ENCODE assay signal across 8 cellular contexts in the genomic region with DNA sequence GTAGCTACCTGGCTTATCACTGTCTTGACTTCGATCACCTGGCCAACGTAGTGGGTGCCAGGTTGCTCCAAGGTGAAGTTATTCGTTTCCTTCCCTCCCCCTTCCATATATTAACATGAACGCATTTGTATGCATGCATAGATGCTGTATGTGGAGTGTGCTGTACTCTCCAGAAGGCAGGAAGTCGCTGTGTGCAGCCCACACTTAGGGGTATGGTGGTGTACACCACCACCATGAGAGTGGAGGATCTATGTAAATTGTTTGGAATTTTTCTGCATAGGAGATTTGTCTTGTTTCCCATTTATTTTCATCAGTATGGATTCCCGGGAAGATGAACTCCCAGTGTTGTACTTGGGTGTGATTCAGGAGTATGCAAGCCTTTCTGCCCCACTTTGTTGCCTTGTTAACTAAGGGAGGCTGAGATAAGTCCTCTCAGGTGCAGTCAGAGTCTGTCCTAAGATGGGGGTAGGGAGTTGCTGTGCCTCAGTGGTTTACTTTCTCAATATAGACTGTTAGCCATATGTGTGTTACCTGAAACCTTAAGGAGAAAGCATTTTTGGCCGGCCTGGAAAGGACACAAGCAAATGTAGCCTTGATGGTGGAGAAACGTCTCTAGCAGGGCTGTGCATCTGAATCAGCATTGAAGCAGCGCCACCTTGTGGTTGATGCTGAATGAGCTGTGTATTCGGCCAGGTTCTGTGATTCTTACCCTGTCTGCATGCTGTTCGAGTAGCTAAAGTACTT.
DNase-seq lines count a peak whose midpoint lies in the region; ATAC-seq, FAIRE-seq and TF ChIP-seq lines count a peak whose summit lies in the region.

No MANE protein-coding gene starts in this region.

- DNase-seq in D721Med (ENCODE audit: insufficient read length, low spot score) (no peak), GM20000 (ENCODE audit: low spot score) (peak; percentile 70), HS-27A (ENCODE audit: low read depth) (peak; percentile 47), esophagus muscularis mucosa (ENCODE audit: extremely low spot score) (peak; percentile 96), natural killer cell (peak; percentile 77)
- peak; percentile 80 for DNase-seq in activated CD8-positive, alpha-beta memory T cell treated with anti-CD3 and anti-CD28 coated beads, Interleukin-2, amount 50 U/mL, for 4 hours
- DNase-seq in stimulated activated naive CD4-positive, alpha-beta T cell (lab: John Stamatoyannopoulos, UW) = peak; percentile 49 to 87 (median 72)

- TF ChIP-seq CTCF in D721Med (IDR thresholded peaks at IDR 0.05; ENCODE audit: insufficient read depth, missing control alignments) = peak; percentile 95
- peak; percentile 85 for TF ChIP-seq CTCF in GM20000 (IDR thresholded peaks at IDR 0.05; ENCODE audit: extremely low read depth, missing control alignments)
- TF ChIP-seq CTCF in OCI-LY3 (IDR thresholded peaks at IDR 0.05; ENCODE audit: low read depth, low read length) = peak; percentile 95
- peak; percentile 88 to 95 (median 91) for TF ChIP-seq CTCF in esophagus muscularis mucosa (IDR thresholded peaks at IDR 0.05)
- peak; percentile 94 for TF ChIP-seq CTCF in natural killer cell (IDR thresholded peaks at IDR 0.05)

- TF ChIP-seq EP300 in esophagus muscularis mucosa (IDR thresholded peaks at IDR 0.05) = no peak

- H3K4me1 Mint-ChIP-seq in natural killer cell = peaks cover 12 to 19% of the 10 kb centered on the region in 2 donors

- no peak overlapping the region for H3K27ac Mint-ChIP-seq in natural killer cell

- H3K79me2 ChIP-seq in OCI-LY3 (ENCODE audit: low read length) = no peaks in the 10 kb centered on the region

- peaks cover 3 to 5% of the 10 kb centered on the region in 2 donors for H3K27me3 Mint-ChIP-seq in natural killer cell (ENCODE audit: low read depth in 2 of 2)

- intact Hi-C loops in esophagus muscularis mucosa (cut with DNase I) (loop anchor here (2.0 kb wide), 1 partner anchor 217 kb away; no protein-coding TSS in a partner anchor), natural killer cell (cut with micrococcal nuclease) (loop anchor here (1.0 to 5.0 kb wide), 4 partner anchors 67 to 1096 kb away; no protein-coding TSS in a partner anchor)

- no peak overlapping the region for H3K4me2 ChIP-seq in OCI-LY3 (ENCODE audit: low read length)

- H3K4me3 ChIP-seq in OCI-LY3 (ENCODE audit: low read length) (no peak overlapping the region), esophagus muscularis mucosa (no peak overlapping the region)

- ATAC-seq in natural killer cell = peak; percentile 81 to 97 (median 92)

- WGBS in esophagus muscularis mucosa = 50% methylated on average over 10 of the region's 11 CpGs

- H3K4me1 ChIP-seq in OCI-LY3 (ENCODE audit: low read length) (no peaks in the 10 kb centered on the region), esophagus muscularis mucosa (peaks cover 22 to 43% (median 27%) of the 10 kb centered on the region in 4 donors)

- no peak overlapping the region for H3K4me3 Mint-ChIP-seq in natural killer cell

- H3K9me3 ChIP-seq in OCI-LY3 (ENCODE audit: insufficient read depth, low read length) = no peaks in the 10 kb centered on the region
- no peaks in the 10 kb centered on the region for H3K9me3 ChIP-seq in esophagus muscularis mucosa

- TF ChIP-seq POLR2A in esophagus muscularis mucosa (IDR thresholded peaks at IDR 0.05; ENCODE audit: low read depth) = no peak

- peak; percentile 11 for FAIRE-seq in D721Med (lab: Jason Lieb, UNC)

- H3K27me3 ChIP-seq in OCI-LY3 (ENCODE audit: low read depth, low read length) (no peaks in the 10 kb centered on the region; the same call in 1 of the 2 replicates), esophagus muscularis mucosa (no peaks in the 10 kb centered on the region)

- H3K27ac ChIP-seq in OCI-LY3 (ENCODE audit: low read length) (no peak overlapping the region), esophagus muscularis mucosa (replicated peaks in 1 of 4) (peak overlapping the region in 3 of 4 donors; percentile 3 to 50 (median 37))

- H3K36me3 ChIP-seq in OCI-LY3 (replicated peaks; ENCODE audit: low read depth, low read length) = no peaks in the 10 kb centered on the region
- no peaks in the 10 kb centered on the region for H3K36me3 ChIP-seq in esophagus muscularis mucosa

- no peak overlapping the region for H2AFZ ChIP-seq in OCI-LY3 (ENCODE audit: low read depth, low read length)

- H3K9me3 Mint-ChIP-seq in natural killer cell = no peaks in the 10 kb centered on the region

- no peak overlapping the region for H3K9ac ChIP-seq in OCI-LY3 (ENCODE audit: low read length)

- no peaks in the 10 kb centered on the region for H4K20me1 ChIP-seq in OCI-LY3 (ENCODE audit: insufficient read depth, low read length)

- H3K36me3 Mint-ChIP-seq in natural killer cell = no peaks in the 10 kb centered on the region
